Comparison of ENCODE assay signal across 1 cellular context in the genomic region with DNA sequence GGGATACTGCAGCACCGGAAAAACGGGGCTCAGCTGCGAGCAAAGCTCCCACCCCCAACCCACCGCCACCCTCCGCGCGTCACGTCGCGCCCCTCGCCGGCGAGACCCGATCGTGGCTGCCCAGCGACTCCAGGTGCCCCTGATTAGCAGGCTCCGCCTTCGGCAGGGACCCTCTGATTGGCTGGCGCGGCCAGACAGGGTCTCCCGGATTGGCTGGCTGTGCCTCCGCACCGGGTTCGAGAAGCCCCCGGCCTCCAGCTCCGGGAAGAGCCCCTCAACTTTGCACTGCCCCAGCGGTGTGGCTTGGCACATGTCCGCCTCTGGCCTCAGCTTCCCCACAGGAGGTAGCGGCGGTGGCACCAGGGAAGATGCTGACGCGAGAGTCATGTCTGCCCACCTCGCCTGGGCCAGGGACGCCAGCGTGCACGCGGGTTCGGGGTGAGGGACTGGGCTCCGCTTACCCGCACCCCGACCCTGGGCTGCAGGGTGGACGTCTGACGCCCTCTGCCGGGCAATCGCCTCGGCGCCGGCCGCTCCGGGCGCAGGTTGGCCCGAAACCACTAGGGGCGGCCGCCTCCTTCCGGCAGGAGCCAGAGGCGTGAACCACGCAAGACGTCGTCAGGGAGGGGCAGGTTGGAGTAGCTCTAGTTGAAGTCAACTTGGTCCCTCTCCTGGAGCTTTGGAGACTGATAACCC.
TF ChIP-seq lines count a peak whose summit lies in the region.

No MANE protein-coding gene starts in this region.

TF ChIP-seq in HepG2, 621 proteins besides CTCF, POLR2A, EP300 and RAD21 (continued from another document and continues in another):
- TF ChIP-seq, protein P1, sequence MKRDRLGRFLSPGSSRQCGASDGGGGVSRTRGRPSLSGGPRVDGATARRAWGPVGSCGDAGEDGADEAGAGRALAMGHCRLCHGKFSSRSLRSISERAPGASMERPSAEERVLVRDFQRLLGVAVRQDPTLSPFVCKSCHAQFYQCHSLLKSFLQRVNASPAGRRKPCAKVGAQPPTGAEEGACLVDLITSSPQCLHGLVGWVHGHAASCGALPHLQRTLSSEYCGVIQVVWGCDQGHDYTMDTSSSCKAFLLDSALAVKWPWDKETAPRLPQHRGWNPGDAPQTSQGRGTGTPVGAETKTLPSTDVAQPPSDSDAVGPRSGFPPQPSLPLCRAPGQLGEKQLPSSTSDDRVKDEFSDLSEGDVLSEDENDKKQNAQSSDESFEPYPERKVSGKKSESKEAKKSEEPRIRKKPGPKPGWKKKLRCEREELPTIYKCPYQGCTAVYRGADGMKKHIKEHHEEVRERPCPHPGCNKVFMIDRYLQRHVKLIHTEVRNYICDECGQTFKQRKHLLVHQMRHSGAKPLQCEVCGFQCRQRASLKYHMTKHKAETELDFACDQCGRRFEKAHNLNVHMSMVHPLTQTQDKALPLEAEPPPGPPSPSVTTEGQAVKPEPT (CRISPR knock-in tag; IDR thresholded peaks at IDR 0.05; ENCODE audit: low read depth), result no peak
- TF ChIP-seq TMF1 (CRISPR knock-in tag; IDR thresholded peaks at IDR 0.05; ENCODE audit: low read depth), result 0 out of 2 replicates have a peak, but pooled peaks have one; percentile 25
- peak; percentile 87; the same call in 1 of the 2 replicates for TF ChIP-seq YEATS4 (CRISPR knock-in tag; IDR thresholded peaks at IDR 0.05; ENCODE audit: borderline replicate concordance)
- peak; percentile 63; the same call in 1 of the 2 replicates for TF ChIP-seq ZNF367 (CRISPR knock-in tag; IDR thresholded peaks at IDR 0.05; ENCODE audit: borderline replicate concordance)
- no peak for TF ChIP-seq GPN1 (CRISPR knock-in tag; IDR thresholded peaks at IDR 0.05; ENCODE audit: borderline replicate concordance)
- no peak for TF ChIP-seq GTF2F1 (IDR thresholded peaks at IDR 0.05; ENCODE audit: low read length)
- TF ChIP-seq ZNF549 (CRISPR knock-in tag; IDR thresholded peaks at IDR 0.05), result 0 out of 2 replicates have a peak, but pooled peaks have one; percentile 41
- peak; percentile 22 for TF ChIP-seq TEAD3 (CRISPR knock-in tag; optimal IDR thresholded peaks at IDR 0.05; ENCODE audit: borderline replicate concordance)
- peak; percentile 86; the same call in 1 of the 2 replicates for TF ChIP-seq ZBTB49 (CRISPR knock-in tag; IDR thresholded peaks at IDR 0.05; ENCODE audit: borderline replicate concordance)
- no peak for TF ChIP-seq ATRX (CRISPR knock-in tag; IDR thresholded peaks at IDR 0.05; ENCODE audit: borderline replicate concordance)
- 0 out of 2 replicates have a peak, but pooled peaks have one; percentile 32 for TF ChIP-seq BHLHE40 (IDR thresholded peaks at IDR 0.05; ENCODE audit: low read length)
- TF ChIP-seq GATA4 (IDR thresholded peaks at IDR 0.05; ENCODE audit: borderline replicate concordance, low read depth), result peak; percentile 41; the same call in 1 of the 2 replicates
- TF ChIP-seq, protein P2, sequence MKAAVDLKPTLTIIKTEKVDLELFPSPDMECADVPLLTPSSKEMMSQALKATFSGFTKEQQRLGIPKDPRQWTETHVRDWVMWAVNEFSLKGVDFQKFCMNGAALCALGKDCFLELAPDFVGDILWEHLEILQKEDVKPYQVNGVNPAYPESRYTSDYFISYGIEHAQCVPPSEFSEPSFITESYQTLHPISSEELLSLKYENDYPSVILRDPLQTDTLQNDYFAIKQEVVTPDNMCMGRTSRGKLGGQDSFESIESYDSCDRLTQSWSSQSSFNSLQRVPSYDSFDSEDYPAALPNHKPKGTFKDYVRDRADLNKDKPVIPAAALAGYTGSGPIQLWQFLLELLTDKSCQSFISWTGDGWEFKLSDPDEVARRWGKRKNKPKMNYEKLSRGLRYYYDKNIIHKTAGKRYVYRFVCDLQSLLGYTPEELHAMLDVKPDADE (CRISPR knock-in tag; IDR thresholded peaks at IDR 0.05), result peak; percentile 94
- TF ChIP-seq DPF2 (CRISPR knock-in tag; IDR thresholded peaks at IDR 0.05; ENCODE audit: borderline replicate concordance, low read depth), result no peak
- TF ChIP-seq ZFP82 (CRISPR knock-in tag; IDR thresholded peaks at IDR 0.05; ENCODE audit: borderline replicate concordance), result peak; percentile 55; the same call in 1 of the 2 replicates
- peak; percentile 73; the same call in 1 of the 2 replicates for TF ChIP-seq ZNF503 (CRISPR knock-in tag; IDR thresholded peaks at IDR 0.05)
- peak; percentile 57; the same call in 1 of the 2 replicates for TF ChIP-seq ADNP (CRISPR knock-in tag; IDR thresholded peaks at IDR 0.05)
- 0 out of 2 replicates have a peak, but pooled peaks have one; percentile 34 for TF ChIP-seq BORCS8-MEF2B (CRISPR knock-in tag; IDR thresholded peaks at IDR 0.05)
- TF ChIP-seq ZNF609 (CRISPR knock-in tag; IDR thresholded peaks at IDR 0.05; ENCODE audit: borderline replicate concordance), result peak; percentile 76
- TF ChIP-seq FIP1L1 (IDR thresholded peaks at IDR 0.05; ENCODE audit: borderline replicate concordance, insufficient read depth, low read depth, low read length), result no peak; the same call in 1 of the 2 replicates
- TF ChIP-seq FOXC1 (CRISPR knock-in tag; IDR thresholded peaks at IDR 0.05; ENCODE audit: borderline replicate concordance), result peak; percentile 87
- TF ChIP-seq ZFP36 (IDR thresholded peaks at IDR 0.05; ENCODE audit: borderline replicate concordance, low read depth, low read length, partially characterized antibody), result no peak
- TF ChIP-seq, protein P3, sequence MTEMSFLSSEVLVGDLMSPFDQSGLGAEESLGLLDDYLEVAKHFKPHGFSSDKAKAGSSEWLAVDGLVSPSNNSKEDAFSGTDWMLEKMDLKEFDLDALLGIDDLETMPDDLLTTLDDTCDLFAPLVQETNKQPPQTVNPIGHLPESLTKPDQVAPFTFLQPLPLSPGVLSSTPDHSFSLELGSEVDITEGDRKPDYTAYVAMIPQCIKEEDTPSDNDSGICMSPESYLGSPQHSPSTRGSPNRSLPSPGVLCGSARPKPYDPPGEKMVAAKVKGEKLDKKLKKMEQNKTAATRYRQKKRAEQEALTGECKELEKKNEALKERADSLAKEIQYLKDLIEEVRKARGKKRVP (CRISPR knock-in tag; IDR thresholded peaks at IDR 0.05), result peak in 1 of 2 experiments; percentile 78; a peak in 2 of 4 replicates
- peak; percentile 53 for TF ChIP-seq SOX5 (CRISPR knock-in tag; IDR thresholded peaks at IDR 0.05; ENCODE audit: borderline replicate concordance)
- TF ChIP-seq ZBTB38 (CRISPR knock-in tag; IDR thresholded peaks at IDR 0.05), result peak; percentile 93
- no peak for TF ChIP-seq ZKSCAN5 (CRISPR knock-in tag; IDR thresholded peaks at IDR 0.05)
- peak; percentile 83 for TF ChIP-seq RBFOX2 (IDR thresholded peaks at IDR 0.05; ENCODE audit: low read depth, low read length)
- TF ChIP-seq MYC (CRISPR knock-in tag; IDR thresholded peaks at IDR 0.05; ENCODE audit: borderline replicate concordance), result peak; percentile 89
- no peak for TF ChIP-seq TBL1XR1 (IDR thresholded peaks at IDR 0.05; ENCODE audit: borderline replicate concordance, low read length, partially characterized antibody)
- peak; percentile 80; the same call in 1 of the 2 replicates for TF ChIP-seq ZNF558 (CRISPR knock-in tag; IDR thresholded peaks at IDR 0.05; ENCODE audit: borderline replicate concordance)
- peak; percentile 86 for TF ChIP-seq ZGPAT (CRISPR knock-in tag; IDR thresholded peaks at IDR 0.05)
- TF ChIP-seq ZNF530 (CRISPR knock-in tag; IDR thresholded peaks at IDR 0.05; ENCODE audit: low read depth), result no peak
- TF ChIP-seq, protein P4, sequence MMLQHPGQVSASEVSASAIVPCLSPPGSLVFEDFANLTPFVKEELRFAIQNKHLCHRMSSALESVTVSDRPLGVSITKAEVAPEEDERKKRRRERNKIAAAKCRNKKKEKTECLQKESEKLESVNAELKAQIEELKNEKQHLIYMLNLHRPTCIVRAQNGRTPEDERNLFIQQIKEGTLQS (CRISPR knock-in tag; IDR thresholded peaks at IDR 0.05), result no peak
- TF ChIP-seq RCOR2 (CRISPR knock-in tag; IDR thresholded peaks at IDR 0.05), result peak; percentile 15
- peak; percentile 75 for TF ChIP-seq CBFB (CRISPR knock-in tag; IDR thresholded peaks at IDR 0.05)
- peak; percentile 71; the same call in 1 of the 2 replicates for TF ChIP-seq NFKB2 (CRISPR knock-in tag; IDR thresholded peaks at IDR 0.05; ENCODE audit: borderline replicate concordance)
- no peak for TF ChIP-seq ATF1 (CRISPR knock-in tag; IDR thresholded peaks at IDR 0.05)
- peak; percentile 38; the same call in 1 of the 2 replicates for TF ChIP-seq EED (CRISPR knock-in tag; IDR thresholded peaks at IDR 0.05)
- TF ChIP-seq ZNF788 (CRISPR knock-in tag; IDR thresholded peaks at IDR 0.05; ENCODE audit: borderline replicate concordance), result peak; percentile 87
- TF ChIP-seq ZNF775 (CRISPR knock-in tag; IDR thresholded peaks at IDR 0.05; ENCODE audit: borderline replicate concordance), result peak; percentile 52; the same call in 1 of the 2 replicates
- TF ChIP-seq ZNF510 (CRISPR knock-in tag; IDR thresholded peaks at IDR 0.05; ENCODE audit: low read depth), result peak; percentile 75; the same call in 1 of the 2 replicates
- TF ChIP-seq ARNT2 (CRISPR knock-in tag; IDR thresholded peaks at IDR 0.05; ENCODE audit: low read depth), result peak; percentile 83; the same call in 1 of the 2 replicates
- TF ChIP-seq KDM1A (CRISPR knock-in tag; IDR thresholded peaks at IDR 0.05), result no peak
- TF ChIP-seq GATAD1 (CRISPR knock-in tag; IDR thresholded peaks at IDR 0.05), result peak; percentile 71
- peak; percentile 92 for TF ChIP-seq NRL (CRISPR knock-in tag; IDR thresholded peaks at IDR 0.05; ENCODE audit: borderline replicate concordance)
- TF ChIP-seq SNAPC5 (CRISPR knock-in tag; IDR thresholded peaks at IDR 0.05; ENCODE audit: borderline replicate concordance), result 0 out of 2 replicates have a peak, but pooled peaks have one; percentile 43
- peak; percentile 59; the same call in 1 of the 2 replicates for TF ChIP-seq BRD4 (CRISPR knock-in tag; IDR thresholded peaks at IDR 0.05)
